1 cellular context compared by ENCODE assay signal in genomic region chr6:13413466-13413862, GRCh38.
TF ChIP-seq lines count a peak whose summit lies in the region.

No MANE protein-coding gene starts in this region.

TF ChIP-seq in HepG2, 621 proteins besides CTCF, POLR2A, EP300 and RAD21 (continued from another document and continues in another):
- TF ChIP-seq DPF2 (CRISPR knock-in tag; IDR thresholded peaks at IDR 0.05; ENCODE audit: borderline replicate concordance, low read depth): peak; percentile 91
- no peak for TF ChIP-seq ARNT (IDR thresholded peaks at IDR 0.05)
- no peak for TF ChIP-seq SOX6 (IDR thresholded peaks at IDR 0.05)
- TF ChIP-seq SOX6 (CRISPR knock-in tag; IDR thresholded peaks at IDR 0.05): peak; percentile 90
- TF ChIP-seq IKZF1 (IDR thresholded peaks at IDR 0.05): no peak
- 0 out of 2 replicates have a peak, but pooled peaks have one; percentile 46 for TF ChIP-seq MAZ (IDR thresholded peaks at IDR 0.05; ENCODE audit: borderline replicate concordance, low read depth, low read length)
- peak; percentile 68 for TF ChIP-seq MAZ (CRISPR knock-in tag; IDR thresholded peaks at IDR 0.05; ENCODE audit: low read depth)
- no peak for TF ChIP-seq MXD1 (CRISPR knock-in tag; IDR thresholded peaks at IDR 0.05)
- no peak for TF ChIP-seq ELF4 (CRISPR knock-in tag; IDR thresholded peaks at IDR 0.05; ENCODE audit: borderline replicate concordance)
- TF ChIP-seq KLF11 (CRISPR knock-in tag; IDR thresholded peaks at IDR 0.05): 0 out of 2 replicates have a peak, but pooled peaks have one; percentile 36
- 0 out of 2 replicates have a peak, but pooled peaks have one; percentile 78 for TF ChIP-seq MIER2 (CRISPR knock-in tag; IDR thresholded peaks at IDR 0.05)
- peak; percentile 81; the same call in 1 of the 2 replicates for TF ChIP-seq PITX1 (CRISPR knock-in tag; IDR thresholded peaks at IDR 0.05)
- no peak for TF ChIP-seq NONO (IDR thresholded peaks at IDR 0.05)
- TF ChIP-seq NONO (CRISPR knock-in tag; conservative IDR thresholded peaks at IDR 0.05): peak; percentile 82
- peak; percentile 29; the same call in 1 of the 2 replicates for TF ChIP-seq ZBTB33 (CRISPR knock-in tag; IDR thresholded peaks at IDR 0.05)
- peak; percentile 26 for TF ChIP-seq YY1 (IDR thresholded peaks at IDR 0.05; ENCODE audit: insufficient read depth, insufficient replicate concordance, low read depth, low read length)
- TF ChIP-seq GATAD2A (CRISPR knock-in tag; IDR thresholded peaks at IDR 0.05): peak; percentile 97
- TF ChIP-seq FOXP4 (CRISPR knock-in tag; IDR thresholded peaks at IDR 0.05): peak; percentile 95
- TF ChIP-seq HDAC1 (CRISPR knock-in tag; IDR thresholded peaks at IDR 0.05): peak; percentile 71
- TF ChIP-seq TBX2 (CRISPR knock-in tag; IDR thresholded peaks at IDR 0.05; ENCODE audit: borderline replicate concordance): peak; percentile 79
- TF ChIP-seq HNRNPUL1 (IDR thresholded peaks at IDR 0.05; ENCODE audit: low read depth, low read length): no peak
- TF ChIP-seq ZMYM4 (CRISPR knock-in tag; IDR thresholded peaks at IDR 0.05): peak; percentile 91
- no peak; the same call in 1 of the 2 replicates for TF ChIP-seq HNF1B (CRISPR knock-in tag; IDR thresholded peaks at IDR 0.05)
- peak; percentile 82; the same call in 1 of the 2 replicates for TF ChIP-seq IKZF5 (CRISPR knock-in tag; IDR thresholded peaks at IDR 0.05)
- peak; percentile 39; the same call in 1 of the 2 replicates for TF ChIP-seq TBX3 (IDR thresholded peaks at IDR 0.05; ENCODE audit: borderline replicate concordance)
- TF ChIP-seq CREM (IDR thresholded peaks at IDR 0.05): peak; percentile 76; the same call in 1 of the 2 replicates
- TF ChIP-seq CREM (CRISPR knock-in tag; IDR thresholded peaks at IDR 0.05): no peak
- TF ChIP-seq ZNF792 (CRISPR knock-in tag; IDR thresholded peaks at IDR 0.05): peak; percentile 22; the same call in 1 of the 2 replicates
- peak; percentile 99 for TF ChIP-seq MTA1 (CRISPR knock-in tag; IDR thresholded peaks at IDR 0.05; ENCODE audit: borderline replicate concordance)
- TF ChIP-seq FOXA3 (CRISPR knock-in tag; IDR thresholded peaks at IDR 0.05): peak; percentile 92
- TF ChIP-seq PRDM15 (CRISPR knock-in tag; IDR thresholded peaks at IDR 0.05): no peak
- TF ChIP-seq ZNF660 (CRISPR knock-in tag; IDR thresholded peaks at IDR 0.05; ENCODE audit: borderline replicate concordance, low read depth): no peak
- TF ChIP-seq ZNF576 (CRISPR knock-in tag; IDR thresholded peaks at IDR 0.05): no peak
- TF ChIP-seq ZSCAN25 (CRISPR knock-in tag; IDR thresholded peaks at IDR 0.05): 0 out of 2 replicates have a peak, but pooled peaks have one; percentile 22
- TF ChIP-seq TEAD3 (CRISPR knock-in tag; optimal IDR thresholded peaks at IDR 0.05; ENCODE audit: borderline replicate concordance): peak; percentile 83
- peak; percentile 81 for TF ChIP-seq TCF7 (IDR thresholded peaks at IDR 0.05; ENCODE audit: low read depth)
- peak; percentile 93 for TF ChIP-seq ZNF12 (CRISPR knock-in tag; IDR thresholded peaks at IDR 0.05)
- peak; percentile 89 for TF ChIP-seq GFI1 (CRISPR knock-in tag; IDR thresholded peaks at IDR 0.05; ENCODE audit: borderline replicate concordance)
- peak; percentile 40; the same call in 1 of the 2 replicates for TF ChIP-seq ZGPAT (CRISPR knock-in tag; IDR thresholded peaks at IDR 0.05)
- no peak for TF ChIP-seq FOXP1 (IDR thresholded peaks at IDR 0.05)
- peak; percentile 89 for TF ChIP-seq FOXP1 (CRISPR knock-in tag; IDR thresholded peaks at IDR 0.05)
- 0 out of 2 replicates have a peak, but pooled peaks have one; percentile 9 for TF ChIP-seq USF2 (IDR thresholded peaks at IDR 0.05; ENCODE audit: low read depth, low read length)
- no peak for TF ChIP-seq USF2 (CRISPR knock-in tag; IDR thresholded peaks at IDR 0.05; ENCODE audit: borderline replicate concordance)
- peak; percentile 89 for TF ChIP-seq PAXIP1 (CRISPR knock-in tag; conservative IDR thresholded peaks at IDR 0.05)
- no peak for TF ChIP-seq PAF1 (CRISPR knock-in tag; IDR thresholded peaks at IDR 0.05)
- TF ChIP-seq ZSCAN31 (CRISPR knock-in tag; IDR thresholded peaks at IDR 0.05; ENCODE audit: low read depth): 0 out of 2 replicates have a peak, but pooled peaks have one; percentile 50
- peak; percentile 84 for TF ChIP-seq RFXAP (CRISPR knock-in tag; IDR thresholded peaks at IDR 0.05; ENCODE audit: borderline replicate concordance)
- TF ChIP-seq EHMT2 (IDR thresholded peaks at IDR 0.05; ENCODE audit: borderline replicate concordance, low read depth, low read length): no peak
- no peak for TF ChIP-seq ZNF747 (CRISPR knock-in tag; IDR thresholded peaks at IDR 0.05; ENCODE audit: borderline replicate concordance)
